8 cellular contexts compared by ENCODE assay signal in genomic region chr11:36431429-36432092, GRCh38.
A peak's percentile ranks its signal among the peaks of the same experiment; 100 is the strongest.
DNase-seq lines count a peak whose midpoint lies in the region; ATAC-seq and TF ChIP-seq lines count a peak whose summit lies in the region.

No MANE protein-coding gene starts in this region.

- peak overlapping the region; percentile 46 for H3K27ac Mint-ChIP-seq in central memory CD8-positive, alpha-beta T cell (ENCODE audit: low read depth)

- no peaks in the 10 kb centered on the region for H3K9me3 Mint-ChIP-seq in central memory CD8-positive, alpha-beta T cell

- H3K4me1 ChIP-seq in mucosa of descending colon (ENCODE audit: low read depth): no peaks in the 10 kb centered on the region

- no peak overlapping the region for H3K4me3 Mint-ChIP-seq in central memory CD8-positive, alpha-beta T cell

- H3K27me3 Mint-ChIP-seq in central memory CD8-positive, alpha-beta T cell: no peaks in the 10 kb centered on the region

- TF ChIP-seq CTCF in GM06990 (IDR thresholded peaks at IDR 0.05; ENCODE audit: insufficient read depth, low read length, poor library complexity, severe bottlenecking): peak; percentile 4
- TF ChIP-seq CTCF in mucosa of descending colon (IDR thresholded peaks at IDR 0.05): no peak

- H3K9me3 ChIP-seq in mucosa of descending colon: no peaks in the 10 kb centered on the region

- peak; percentile 28 for ATAC-seq in central memory CD8-positive, alpha-beta T cell (replicated peaks; ENCODE audit: extremely low read depth, poor library complexity, severe bottlenecking)
- peak; percentile 82 for ATAC-seq in mucosa of descending colon

- H3K4me3 ChIP-seq in GM06990 (replicated peaks; ENCODE audit: low read depth, low read length) (no peak overlapping the region), mucosa of descending colon (no peak overlapping the region)

- H3K36me3 ChIP-seq in GM06990 (ENCODE audit: control insufficient read depth, insufficient read depth, low read length) (no peaks in the 10 kb centered on the region), mucosa of descending colon (ENCODE audit: low read depth) (peaks cover 10% of the 10 kb centered on the region)

- intact Hi-C loops in mucosa of descending colon (cut with DNase I, micrococcal nuclease): no loop called here

- H3K4me1 Mint-ChIP-seq in central memory CD8-positive, alpha-beta T cell: peaks cover 58% of the 10 kb centered on the region

- no peaks in the 10 kb centered on the region for H3K27me3 ChIP-seq in GM06990 (replicated peaks; ENCODE audit: control insufficient read depth, insufficient read depth, low read length)

- H3K36me3 Mint-ChIP-seq in central memory CD8-positive, alpha-beta T cell (ENCODE audit: insufficient read depth): peaks cover 56% of the 10 kb centered on the region

- DNase-seq in GM06990 (ENCODE audit: extremely low read depth, insufficient read length) (no peak), NCI-H226 (peak; percentile 95), mucosa of descending colon (peak in 1 of 3 donors; percentile 34), NCI-H774 (lab: John Stamatoyannopoulos, UW) (no peak), DMS 273 (lab: John Stamatoyannopoulos, UW; ENCODE audit: unreplicated experiment) (no peak)
- no peak for DNase-seq in central memory CD8-positive, alpha-beta T cell (ENCODE audit: low spot score in 2 of 2)
- DNase-seq in central memory CD4-positive, alpha-beta T cell: no peak
- DNase-seq in effector CD8-positive, alpha-beta T cell (lab: John Stamatoyannopoulos, UW): no peak
